1 cellular context compared by ENCODE assay signal in genomic region chr11:3378426-3379423, GRCh38.
TF ChIP-seq lines count a peak whose summit lies in the region.

ZNF195 (minus strand) TSS chr11:3379146; CDS start chr11:3379040, 106 bp downstream.

TF ChIP-seq in GM12878, 131 proteins besides CTCF, POLR2A, EP300 and RAD21 (continued from another document and continues in another):
- TF ChIP-seq ZBTB11 (CRISPR knock-in tag; IDR thresholded peaks at IDR 0.05) (peak; percentile 87), CEBPZ (IDR thresholded peaks at IDR 0.05; ENCODE audit: low read depth, low read length) (no peak), ATF2 (IDR thresholded peaks at IDR 0.05; ENCODE audit: low read length) (peak; percentile 67), NR2F1 (conservative IDR thresholded peaks at IDR 0.05) (peak; percentile 72), CHD1 (IDR thresholded peaks at IDR 0.05; ENCODE audit: low read depth, low read length) (no peak), EED (IDR thresholded peaks at IDR 0.05; ENCODE audit: low read depth) (peak; percentile 38; the same call in 1 of the 2 replicates), SMAD5 (IDR thresholded peaks at IDR 0.05; ENCODE audit: low read depth) (peak; percentile 66; the same call in 1 of the 2 replicates), ZSCAN29 (IDR thresholded peaks at IDR 0.05) (no peak), POLR2AphosphoS2 (IDR thresholded peaks at IDR 0.05; ENCODE audit: low read depth, low read length) (peak; percentile 68; the same call in 1 of the 2 replicates), ATF3 (IDR thresholded peaks at IDR 0.05; ENCODE audit: borderline replicate concordance, extremely low read depth, low read depth, low read length) (no peak), TBL1XR1 (IDR thresholded peaks at IDR 0.05; ENCODE audit: low read depth, low read length) (no peak), ZBTB33 (IDR thresholded peaks at IDR 0.05) (no peak), LARP7 (IDR thresholded peaks at IDR 0.05) (peak; percentile 89), IRF4 (IDR thresholded peaks at IDR 0.05; ENCODE audit: low read depth, low read length) (no peak), PRDM15 (CRISPR knock-in tag; IDR thresholded peaks at IDR 0.05) (no peak), SMARCA5 (IDR thresholded peaks at IDR 0.05) (peak; percentile 69; the same call in 1 of the 2 replicates), ZNF207 (IDR thresholded peaks at IDR 0.05; ENCODE audit: borderline replicate concordance) (peak; percentile 86; the same call in 1 of the 2 replicates), TCF7 (IDR thresholded peaks at IDR 0.05; ENCODE audit: borderline replicate concordance) (no peak), IRF3 (IDR thresholded peaks at IDR 0.05) (peak; percentile 61), SP1 (IDR thresholded peaks at IDR 0.05; ENCODE audit: low read depth, low read length) (peak; percentile 91), E2F8 (IDR thresholded peaks at IDR 0.05; ENCODE audit: low read depth, partially characterized antibody) (no peak), BACH1 (IDR thresholded peaks at IDR 0.05; ENCODE audit: borderline replicate concordance) (peak; percentile 79), STAT3 (IDR thresholded peaks at IDR 0.05; ENCODE audit: low read depth, low read length) (no peak), E4F1 (IDR thresholded peaks at IDR 0.05; ENCODE audit: borderline replicate concordance, partially characterized antibody) (peak; percentile 78), E2F4 (IDR thresholded peaks at IDR 0.05; ENCODE audit: low read depth, low read length) (no peak), MYB (IDR thresholded peaks at IDR 0.05; ENCODE audit: borderline replicate concordance, low read depth, low read length) (no peak), SUPT20H (IDR thresholded peaks at IDR 0.05; ENCODE audit: borderline replicate concordance, control insufficient read depth, low read depth, low read length) (no peak), FOXK2 (IDR thresholded peaks at IDR 0.05) (no peak), NR2C2 (IDR thresholded peaks at IDR 0.05; ENCODE audit: borderline replicate concordance, control insufficient read depth, insufficient read length, low read depth) (no peak), POLR2AphosphoS5 (IDR thresholded peaks at IDR 0.05; ENCODE audit: low read length) (peak; percentile 95), TCF12 (IDR thresholded peaks at IDR 0.05; ENCODE audit: low read depth, low read length) (peak; percentile 13; the same call in 1 of the 2 replicates)
